10 cellular contexts compared by ENCODE assay signal in the genomic region with DNA sequence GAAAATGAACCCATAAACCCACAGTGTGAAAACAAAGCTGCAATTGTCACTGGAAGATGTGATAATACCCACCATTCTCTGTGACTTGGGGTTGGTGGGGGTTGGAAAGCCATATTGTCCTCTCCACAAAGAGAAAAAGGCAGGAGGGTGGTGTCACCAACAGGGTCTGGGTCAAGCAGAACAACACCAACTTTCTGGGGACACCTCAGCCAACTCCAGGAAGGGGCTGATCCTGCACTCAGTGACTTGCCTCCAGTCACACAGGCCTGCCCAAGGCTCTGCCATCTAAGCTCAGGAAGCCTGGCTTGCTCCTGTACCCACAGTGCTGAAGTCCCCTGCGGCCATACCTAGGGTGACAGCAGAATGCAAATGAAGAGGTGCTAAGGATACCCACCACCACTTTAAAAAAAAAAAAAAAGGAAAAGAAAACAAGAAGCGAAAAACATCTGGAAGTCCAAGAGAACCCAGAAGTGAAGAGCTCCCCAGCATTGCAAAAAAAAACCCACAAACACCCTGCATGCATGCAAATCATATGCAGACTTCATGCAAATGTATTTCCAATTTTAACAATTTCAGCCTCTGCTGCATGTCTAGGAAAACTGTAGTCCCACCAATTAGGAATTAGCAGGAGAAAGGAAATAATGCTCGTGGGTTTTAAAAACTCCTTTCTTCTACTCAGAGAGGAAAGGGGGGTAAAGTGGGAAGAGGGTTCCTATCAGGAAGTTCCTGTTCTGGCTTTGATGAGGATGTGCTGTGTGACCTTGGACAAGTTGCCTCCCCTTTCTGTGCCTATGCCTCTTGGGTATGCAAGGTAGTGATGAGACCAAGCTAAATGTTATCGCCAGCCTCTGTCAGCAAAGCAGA.
A peak's percentile ranks its signal among the peaks of the same experiment; 100 is the strongest.
DNase-seq lines count a peak whose midpoint lies in the region; TF ChIP-seq lines count a peak whose summit lies in the region.
"Had no signal": no experiment of that assay in that cellular context is flagged by ENCODE, and none has a peak within 500 bp of the region (broad histone marks: within the 10 kb centered on the region; RNA-seq: fewer than 3 reads in every experiment).

No MANE protein-coding gene starts in this region.

- H3K4me1 ChIP-seq in OCI-LY3 (ENCODE audit: low read length) = peaks cover 57% of the 10 kb centered on the region
- H3K4me1 ChIP-seq in effector memory CD4-positive, alpha-beta T cell (ENCODE audit: control insufficient read depth, insufficient read depth, low read length, poor library complexity, severe bottlenecking) = peaks cover 49% of the 10 kb centered on the region

- H3K4me2 ChIP-seq in OCI-LY3 (ENCODE audit: low read length) = peak overlapping the region; percentile 27

- peaks cover 2% of the 10 kb centered on the region for H3K36me3 Mint-ChIP-seq in activated naive CD4-positive, alpha-beta T cell treated with anti-CD3 and anti-CD28 coated beads, Interleukin-2, amount 50 U/mL, for 24 hours
- H3K36me3 Mint-ChIP-seq in chondrocyte (ENCODE audit: low read depth) = peaks cover 2% of the 10 kb centered on the region
- H3K36me3 Mint-ChIP-seq in mesothelial cell of epicardium = no peaks in the 10 kb centered on the region

- no peaks in the 10 kb centered on the region for H3K27me3 Mint-ChIP-seq in activated naive CD4-positive, alpha-beta T cell treated with anti-CD3 and anti-CD28 coated beads, Interleukin-2, amount 50 U/mL, for 24 hours
- H3K27me3 Mint-ChIP-seq in chondrocyte (ENCODE audit: low read depth) (no peaks in the 10 kb centered on the region), mesothelial cell of epicardium (ENCODE audit: low read depth) (peaks cover 4% of the 10 kb centered on the region)

- no peak for DNase-seq in activated naive CD4-positive, alpha-beta T cell treated with anti-CD3 and anti-CD28 coated beads, Interleukin-2, amount 50 U/mL, for 16 hours
- no peak for DNase-seq in effector memory CD4-positive, alpha-beta T cell
- no peak for DNase-seq in chondrocyte (ENCODE audit: low spot score)
- no peak for DNase-seq in HuH-7.5 (ENCODE audit: low spot score)
- DNase-seq in mesothelial cell of epicardium (ENCODE audit: low spot score in 2 of 2, unreplicated experiment in 2 of 2) = no peak
- DNase-seq: NCI-H1417, NCI-H82 had no signal

- no peak overlapping the region for H3K4me3 Mint-ChIP-seq in activated naive CD4-positive, alpha-beta T cell treated with anti-CD3 and anti-CD28 coated beads, Interleukin-2, amount 50 U/mL, for 24 hours
- H3K4me3 Mint-ChIP-seq in chondrocyte (ENCODE audit: unreplicated experiment) = no peak overlapping the region
- no peak overlapping the region for H3K4me3 Mint-ChIP-seq in mesothelial cell of epicardium

- TF ChIP-seq CTCF in OCI-LY3 (IDR thresholded peaks at IDR 0.05; ENCODE audit: low read depth, low read length) = no peak
- TF ChIP-seq CTCF in chondrocyte (IDR thresholded peaks at IDR 0.05) = no peak
- no peak for TF ChIP-seq CTCF in mesothelial cell of epicardium (IDR thresholded peaks at IDR 0.05; ENCODE audit: unreplicated experiment)

- no peaks in the 10 kb centered on the region for H3K79me2 ChIP-seq in OCI-LY3 (ENCODE audit: low read length)

- no peaks in the 10 kb centered on the region for H3K36me3 ChIP-seq in OCI-LY3 (replicated peaks; ENCODE audit: low read depth, low read length)
- peaks cover 3% of the 10 kb centered on the region for H3K36me3 ChIP-seq in effector memory CD4-positive, alpha-beta T cell (ENCODE audit: control insufficient read depth, insufficient read depth, low read length)

- H3K27ac Mint-ChIP-seq in activated naive CD4-positive, alpha-beta T cell treated with anti-CD3 and anti-CD28 coated beads, Interleukin-2, amount 50 U/mL, for 24 hours = peak overlapping the region; percentile 70
- H3K27ac Mint-ChIP-seq in chondrocyte (ENCODE audit: unreplicated experiment) (no peak overlapping the region), mesothelial cell of epicardium (no peak overlapping the region)

- 0 out of 2 replicates have a peak overlapping the region, but pooled peaks have one; percentile 5 for H3K4me3 ChIP-seq in OCI-LY3 (ENCODE audit: low read length)
- H3K4me3 ChIP-seq in effector memory CD4-positive, alpha-beta T cell (ENCODE audit: insufficient read depth, low read depth, low read length, poor library complexity, severe bottlenecking) = no peak overlapping the region

- H3K9ac ChIP-seq in OCI-LY3 (ENCODE audit: low read length) = no peak overlapping the region

- H3K4me1 Mint-ChIP-seq in activated naive CD4-positive, alpha-beta T cell treated with anti-CD3 and anti-CD28 coated beads, Interleukin-2, amount 50 U/mL, for 24 hours = peaks cover 87% of the 10 kb centered on the region
- H3K4me1 Mint-ChIP-seq in chondrocyte (ENCODE audit: low read depth) (peaks cover 24% of the 10 kb centered on the region), mesothelial cell of epicardium (no peaks in the 10 kb centered on the region)

- no peak overlapping the region for H3K27ac ChIP-seq in OCI-LY3 (ENCODE audit: low read length)
- peak overlapping the region; percentile 56 for H3K27ac ChIP-seq in effector memory CD4-positive, alpha-beta T cell (ENCODE audit: insufficient read depth, low read length, poor library complexity, severe bottlenecking)
- H3K27ac ChIP-seq in temporal lobe (ENCODE audit: low read depth, low read length) = peak overlapping the region; percentile 100

- H3K27me3 ChIP-seq in OCI-LY3 (ENCODE audit: low read depth, low read length) = no peaks in the 10 kb centered on the region
- no peaks in the 10 kb centered on the region for H3K27me3 ChIP-seq in effector memory CD4-positive, alpha-beta T cell (replicated peaks; ENCODE audit: control insufficient read depth, insufficient read depth, low read length, poor library complexity, severe bottlenecking)

- no peaks in the 10 kb centered on the region for H3K9me3 Mint-ChIP-seq in activated naive CD4-positive, alpha-beta T cell treated with anti-CD3 and anti-CD28 coated beads, Interleukin-2, amount 50 U/mL, for 24 hours
- H3K9me3 Mint-ChIP-seq in chondrocyte (ENCODE audit: low read depth) (no peaks in the 10 kb centered on the region), mesothelial cell of epicardium (peaks cover 4% of the 10 kb centered on the region)

- H4K20me1 ChIP-seq in OCI-LY3 (ENCODE audit: insufficient read depth, low read length) = 0 out of 2 replicates have a peak, but pooled peaks cover under 1% of the 10 kb centered on the region

- no peak overlapping the region for H2AFZ ChIP-seq in OCI-LY3 (ENCODE audit: low read depth, low read length)

- H3K9me3 ChIP-seq in OCI-LY3 (ENCODE audit: insufficient read depth, low read length) = no peaks in the 10 kb centered on the region
- H3K9me3 ChIP-seq in effector memory CD4-positive, alpha-beta T cell (ENCODE audit: control insufficient read depth, low read length) = no peaks in the 10 kb centered on the region
